Comparison of ENCODE assay signal across 8 cellular contexts in genomic region chr14:93939304-93940229, GRCh38. TPM values are rescaled to one million over a fixed set of nuclear protein-coding genes. Genes with fewer than 3 reads are reported as not detected.
A peak's percentile ranks its signal among the peaks of the same experiment; 100 is the strongest.
DNase-seq lines count a peak whose midpoint lies in the region; ATAC-seq and TF ChIP-seq lines count a peak whose summit lies in the region.

No MANE protein-coding gene starts in this region.

- DNase-seq in NCI-H146 (lab: John Stamatoyannopoulos, UW) (peak; percentile 8), NCI-H146 treated with DMSO at 0.1 percent for 48 hours (lab: John Stamatoyannopoulos, UW; ENCODE audit: unreplicated experiment) (no peak), NCI-H524 (lab: John Stamatoyannopoulos, UW) (peak; percentile 81 to 90), epithelial cell of esophagus (ENCODE audit: low read depth) (peak; percentile 73), mucosa of descending colon (peak; percentile 85 to 89 (median 89))
- DNase-seq in activated CD8-positive, alpha-beta memory T cell treated with anti-CD3 and anti-CD28 coated beads, Interleukin-2, amount 50 U/mL, for 1 hour (ENCODE audit: extremely low read depth): peak; percentile 51
- DNase-seq in stimulated activated CD8-positive, alpha-beta memory T cell treated with anti-CD3 and anti-CD28 coated beads, Interleukin-4, amount 100 ng/mL, for 48 hours: peak; percentile 97

- TF ChIP-seq CTCF in epithelial cell of esophagus (IDR thresholded peaks at IDR 0.05; ENCODE audit: insufficient read depth, low read depth, low read length, missing control alignments) (peak; percentile 49), mucosa of descending colon (IDR thresholded peaks at IDR 0.05) (peak; percentile 67)

- no peak overlapping the region for H3K4me3 ChIP-seq in epithelial cell of esophagus (ENCODE audit: low read length)
- no peak overlapping the region for H3K4me3 ChIP-seq in mucosa of descending colon

- no peaks in the 10 kb centered on the region for H3K36me3 ChIP-seq in mucosa of descending colon (ENCODE audit: low read depth)

- intact Hi-C loops in mucosa of descending colon (cut with DNase I, micrococcal nuclease): loop anchor here (2.0 kb wide), 1 partner anchor 61 kb away; no protein-coding TSS in a partner anchor

- no peaks in the 10 kb centered on the region for H3K4me1 ChIP-seq in mucosa of descending colon (ENCODE audit: low read depth)

- ATAC-seq in HG02870 (IDR thresholded peaks at IDR 0.05; ENCODE audit: unreplicated experiment) (peak; percentile 84), mucosa of descending colon (peak; percentile 93)

- no peaks in the 10 kb centered on the region for H3K9me3 ChIP-seq in mucosa of descending colon

RNA-seq across cellular contexts. Expression of gene FAM181A, which starts 12.4 kb away (rescaled TPM):
- not detected for total RNA-seq in mucosa of descending colon

RNA-seq across cellular contexts. Expression of gene ASB2, which starts 36.8 kb away (rescaled TPM):
- 10 to 100 TPM in 1 of 3 donors, 1 to 10 TPM in 2; 5.2 to 89.1 (median 8.8) TPM for total RNA-seq in mucosa of descending colon

RNA-seq across cellular contexts. Expression of gene CCDC197, which starts 57.5 kb away (rescaled TPM):
- not detected for total RNA-seq in mucosa of descending colon
